Comparison of ENCODE assay signal across 12 cellular contexts in the genomic region with DNA sequence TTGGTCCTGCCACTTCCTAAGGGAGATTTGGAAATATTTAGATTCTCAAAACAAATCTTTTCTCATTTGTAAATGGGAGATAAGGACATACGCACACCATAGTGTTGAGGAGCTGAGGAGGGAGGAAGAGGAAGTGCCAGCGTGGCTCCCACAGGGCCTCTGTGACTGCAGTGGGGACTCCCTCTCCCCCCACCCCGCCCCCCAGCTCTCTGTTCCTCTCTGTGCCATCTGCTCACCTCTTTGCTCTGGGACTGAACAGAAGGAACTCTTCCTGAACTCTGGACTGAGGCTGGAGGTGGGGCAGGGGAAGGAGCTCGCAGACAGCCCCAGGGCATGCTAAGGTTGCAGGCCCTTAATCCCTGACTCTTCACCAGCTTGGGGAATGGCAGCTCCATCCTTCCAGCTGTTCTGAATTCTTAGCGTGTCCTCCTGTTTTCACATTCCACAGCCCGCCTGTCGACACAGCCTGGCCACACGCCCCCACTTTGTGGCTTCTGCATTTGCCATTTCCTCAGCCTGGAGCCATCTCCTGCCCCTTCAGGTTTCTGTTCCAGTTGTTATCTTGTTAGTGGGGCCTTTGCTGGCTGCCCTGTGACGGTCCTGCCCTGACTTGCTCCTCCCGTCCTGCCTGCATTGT. TPM values are rescaled to one million over a fixed set of nuclear protein-coding genes. Genes with fewer than 3 reads are reported as not detected.
DNase-seq lines count a peak whose midpoint lies in the region; ATAC-seq lines count a peak whose summit lies in the region.
"Had no signal": no experiment of that assay in that cellular context is flagged by ENCODE, and none has a peak within 500 bp of the region (broad histone marks: within the 10 kb centered on the region; RNA-seq: fewer than 3 reads in every experiment).

No MANE protein-coding gene starts in this region.

- peaks cover 47% of the 10 kb centered on the region for H3K36me3 Mint-ChIP-seq in activated T-helper 1 cell treated with anti-CD3 and anti-CD28 coated beads, Interleukin-12 subunit alpha, Interleukin-12 subunit beta, Interleukin-2, Interleukin-4 antibody, amounts not matched to agents 30 ng/mL and 10 ng/mL and 1 ng/mL, durations not matched to agents 14 hours and 24 hours and 36 hours (ENCODE audit: low read depth)

- H3K9me3 ChIP-seq in BLaER1 = no peaks in the 10 kb centered on the region
- H3K9me3 ChIP-seq: esophagus squamous epithelium, stomach had no signal

- H3K9ac ChIP-seq in BLaER1 = peak overlapping the region; percentile 60
- H3K9ac ChIP-seq: parathyroid adenoma had no signal

- H3K27ac ChIP-seq in BLaER1 = peak overlapping the region; percentile 67
- H3K27ac ChIP-seq: parathyroid adenoma had no signal

- H3K4me3 Mint-ChIP-seq in activated T-helper 1 cell treated with anti-CD3 and anti-CD28 coated beads, Interleukin-12 subunit alpha, Interleukin-12 subunit beta, Interleukin-2, Interleukin-4 antibody, amounts not matched to agents 30 ng/mL and 10 ng/mL and 1 ng/mL, durations not matched to agents 14 hours and 24 hours and 36 hours = no peak overlapping the region

- H3K4me1 Mint-ChIP-seq in activated T-helper 1 cell treated with anti-CD3 and anti-CD28 coated beads, Interleukin-12 subunit alpha, Interleukin-12 subunit beta, Interleukin-2, Interleukin-4 antibody, amounts not matched to agents 30 ng/mL and 10 ng/mL and 1 ng/mL, durations not matched to agents 14 hours and 24 hours and 36 hours (ENCODE audit: low read depth) = no peaks in the 10 kb centered on the region

- H3K36me3 ChIP-seq in BLaER1 = peaks cover 96% of the 10 kb centered on the region

- no peaks in the 10 kb centered on the region for H3K9me3 Mint-ChIP-seq in activated T-helper 1 cell treated with anti-CD3 and anti-CD28 coated beads, Interleukin-12 subunit alpha, Interleukin-12 subunit beta, Interleukin-2, Interleukin-4 antibody, amounts not matched to agents 30 ng/mL and 10 ng/mL and 1 ng/mL, durations not matched to agents 14 hours and 24 hours and 36 hours

- no peaks in the 10 kb centered on the region for H3K27me3 ChIP-seq in BLaER1
- H3K27me3 ChIP-seq: esophagus squamous epithelium, stomach had no signal

- intact Hi-C loops in activated T-helper 1 cell treated with anti-CD3 and anti-CD28 coated beads, Interleukin-12 subunit alpha, Interleukin-12 subunit beta, Interleukin-2, Interleukin-4 antibody, amounts not matched to agents 30 ng/mL and 10 ng/mL and 1 ng/mL, durations not matched to agents 14 hours and 24 hours and 36 hours (cut with micrococcal nuclease) = no loop called here

- H3K27ac Mint-ChIP-seq in activated T-helper 1 cell treated with anti-CD3 and anti-CD28 coated beads, Interleukin-12 subunit alpha, Interleukin-12 subunit beta, Interleukin-2, Interleukin-4 antibody, amounts not matched to agents 30 ng/mL and 10 ng/mL and 1 ng/mL, durations not matched to agents 14 hours and 24 hours and 36 hours = peak overlapping the region; percentile 12

- DNase-seq in M059J (ENCODE audit: low read depth) (peak; percentile 56), medulla oblongata (ENCODE audit: extremely low spot score) (peak; percentile 43), HCEC 1CT (no peak)
- no peak for DNase-seq in activated T-helper 1 cell treated with anti-CD3 and anti-CD28 coated beads, Interleukin-12 subunit alpha, Interleukin-12 subunit beta, Interleukin-2, Interleukin-4 antibody, amounts not matched to agents 30 ng/mL and 10 ng/mL and 1 ng/mL, durations not matched to agents 14 hours and 24 hours and 36 hours (ENCODE audit: low spot score)
- DNase-seq: activated T-cell treated with anti-CD3 and anti-CD28 coated beads, Interleukin-2, amount 50 U/mL, for 48 hours; esophagus squamous epithelium; stomach had no signal

- no peaks in the 10 kb centered on the region for H3K27me3 Mint-ChIP-seq in activated T-helper 1 cell treated with anti-CD3 and anti-CD28 coated beads, Interleukin-12 subunit alpha, Interleukin-12 subunit beta, Interleukin-2, Interleukin-4 antibody, amounts not matched to agents 30 ng/mL and 10 ng/mL and 1 ng/mL, durations not matched to agents 14 hours and 24 hours and 36 hours (ENCODE audit: insufficient read depth)

- no peaks in the 10 kb centered on the region for H4K20me1 ChIP-seq in BLaER1

- peak overlapping the region; percentile 65 for H3K4me2 ChIP-seq in BLaER1

- peaks cover 20% of the 10 kb centered on the region for H3K4me1 ChIP-seq in BLaER1
- H3K4me1 ChIP-seq: esophagus squamous epithelium, parathyroid adenoma, stomach had no signal

- no peak overlapping the region for H3K4me3 ChIP-seq in BLaER1
- H3K4me3 ChIP-seq: esophagus squamous epithelium, stomach had no signal

- ATAC-seq in HG02763 (IDR thresholded peaks at IDR 0.05; ENCODE audit: unreplicated experiment) (no peak), HG02678 (IDR thresholded peaks at IDR 0.05; ENCODE audit: unreplicated experiment) (no peak), GM19463 (IDR thresholded peaks at IDR 0.05; ENCODE audit: unreplicated experiment) (no peak)

RNA-seq across cellular contexts. Expression of a gene that starts 11.5 kb away (rescaled TPM):
- 44.2 and 65.4 TPM in 2 replicates for total RNA-seq in M059J (2014; rRNA removed; shearing (Covaris generic))
- 53.1 and 57.4 TPM in 2 replicates for total RNA-seq in activated T-helper 1 cell treated with anti-CD3 and anti-CD28 coated beads, Interleukin-12 subunit alpha, Interleukin-12 subunit beta, Interleukin-2, Interleukin-4 antibody, amounts not matched to agents 30 ng/mL and 10 ng/mL and 1 ng/mL, durations not matched to agents 14 hours and 24 hours and 36 hours

RNA-seq across cellular contexts. Expression of a gene that starts 42.6 kb away (rescaled TPM):
- total RNA-seq in M059J (2014; rRNA removed; shearing (Covaris generic)) = 81.4 and 125 TPM in 2 replicates
- total RNA-seq in activated T-helper 1 cell treated with anti-CD3 and anti-CD28 coated beads, Interleukin-12 subunit alpha, Interleukin-12 subunit beta, Interleukin-2, Interleukin-4 antibody, amounts not matched to agents 30 ng/mL and 10 ng/mL and 1 ng/mL, durations not matched to agents 14 hours and 24 hours and 36 hours = 70.7 and 71.1 TPM in 2 replicates

RNA-seq across cellular contexts. Expression of a gene that starts 47.2 kb away (rescaled TPM):
- 104 and 156 TPM in 2 replicates for total RNA-seq in M059J (2014; rRNA removed; shearing (Covaris generic))
- 68.9 and 70.4 TPM in 2 replicates for total RNA-seq in activated T-helper 1 cell treated with anti-CD3 and anti-CD28 coated beads, Interleukin-12 subunit alpha, Interleukin-12 subunit beta, Interleukin-2, Interleukin-4 antibody, amounts not matched to agents 30 ng/mL and 10 ng/mL and 1 ng/mL, durations not matched to agents 14 hours and 24 hours and 36 hours

Comparison
In these comparisons a context has a peak if more than half of its experiments do, and no peak if none do; other contexts are left out.
1. DNase-seq: peak in M059J (single experiment) and medulla oblongata (single experiment); none in activated T-helper 1 cell treated with anti-CD3 and anti-CD28 coated beads, Interleukin-12 subunit alpha, Interleukin-12 subunit beta, Interleukin-2, Interleukin-4 antibody, amounts not matched to agents 30 ng/mL and 10 ng/mL and 1 ng/mL, durations not matched to agents 14 hours and 24 hours and 36 hours (single experiment) and HCEC 1CT (single experiment).